In the genomic region with DNA sequence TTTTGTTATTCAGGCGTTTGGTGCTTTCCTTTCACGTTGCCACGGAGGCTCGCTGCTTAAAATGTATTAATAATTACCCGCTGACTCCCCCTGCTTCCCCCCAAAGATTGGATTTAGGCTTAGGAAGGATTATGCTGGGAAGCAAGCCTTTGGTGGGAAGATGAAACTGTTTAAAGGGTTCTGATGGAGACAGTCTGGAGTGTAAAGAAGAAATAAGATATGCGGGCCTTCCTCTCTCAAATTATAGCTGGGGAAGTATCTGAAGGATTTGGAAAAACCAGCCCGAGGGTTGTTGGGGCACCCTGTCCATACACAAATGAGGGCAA, we compare ENCODE assay signal across 8 cellular contexts. TPM values are rescaled to one million over a fixed set of nuclear protein-coding genes. Genes with fewer than 3 reads are reported as not detected.
DNase-seq lines count a peak whose midpoint lies in the region; ATAC-seq and TF ChIP-seq lines count a peak whose summit lies in the region.

No MANE protein-coding gene starts in this region.

- H3K9me2 ChIP-seq in GM23248 (ENCODE audit: insufficient read depth) = no peaks in the 10 kb centered on the region

- peak overlapping the region; percentile 77 for H3K4me3 ChIP-seq in GM23248
- peak overlapping the region; percentile 85 for H3K4me3 ChIP-seq in WERI-Rb-1 (ENCODE audit: low read depth, low read length)
- H3K4me3 ChIP-seq in gastrocnemius medialis = peak overlapping the region; percentile 73 to 92 (median 86)

- ATAC-seq in gastrocnemius medialis = no peak
- no peak for ATAC-seq in HG02571 (IDR thresholded peaks at IDR 0.05; ENCODE audit: unreplicated experiment)
- no peak for ATAC-seq in GM21528 (IDR thresholded peaks at IDR 0.05; ENCODE audit: low FRiP score, unreplicated experiment)

- H3K27me3 ChIP-seq in GM23248 (replicated peaks; ENCODE audit: insufficient read depth) (peaks cover 5% of the 10 kb centered on the region; the same call in 1 of the 2 replicates), WERI-Rb-1 (ENCODE audit: insufficient read depth, low read depth, severe bottlenecking) (no peaks in the 10 kb centered on the region), gastrocnemius medialis (no peaks in the 10 kb centered on the region)

- in situ Hi-C loops in GM23248 (cut with MboI) (loop anchor here (10.0 kb wide), 1 partner anchor 57 kb away; no protein-coding TSS in a partner anchor), gastrocnemius medialis (cut with MboI; ENCODE audit: low sequenced_read_pairs in 4 of 4) (loop anchor here in 3 of 4 donors (10.0 to 25.0 kb wide), 2 partner anchors 95 to 137 kb away; no protein-coding TSS in a partner anchor)

- intact Hi-C loops in gastrocnemius medialis (cut with DNase I; ENCODE audit: low total_unique reads) = loop anchor here (2.0 to 10.0 kb wide), 4 partner anchors 75 to 220 kb away; no protein-coding TSS in a partner anchor

- TF ChIP-seq CTCF in WERI-Rb-1 (IDR thresholded peaks at IDR 0.05; ENCODE audit: low read depth, low read length) (no peak), gastrocnemius medialis (IDR thresholded peaks at IDR 0.05 in 4 of 5, conservative IDR thresholded peaks at IDR 0.05 in 1 of 5) (no peak)

- H3K36me3 ChIP-seq in GM23248 (ENCODE audit: low read depth) (no peaks in the 10 kb centered on the region), WERI-Rb-1 (peaks cover 9% of the 10 kb centered on the region; the same call in 1 of the 2 replicates), gastrocnemius medialis (no peaks in the 10 kb centered on the region)

- H2AFZ ChIP-seq in GM23248 = peak overlapping the region; percentile 88

- H4K20me1 ChIP-seq in GM23248 (ENCODE audit: insufficient read depth) = no peaks in the 10 kb centered on the region

- H3K9me3 ChIP-seq in GM23248 (ENCODE audit: low read depth) (no peaks in the 10 kb centered on the region), WERI-Rb-1 (ENCODE audit: severe bottlenecking) (no peaks in the 10 kb centered on the region), gastrocnemius medialis (no peaks in the 10 kb centered on the region)

- H3K4me2 ChIP-seq in GM23248 (ENCODE audit: unreplicated experiment) = peak overlapping the region; percentile 75

- WGBS in GM23248 (ENCODE audit: low coverage in 1 of 2, low lambda C conversion rate in 2 of 2, missing lambda C conversion rate in 2 of 2), 2 experiments = 8 to 10% methylated on average over 7 of the region's 7 CpGs

- peaks cover 7% of the 10 kb centered on the region; the same call in 1 of the 2 replicates for H3K79me2 ChIP-seq in GM23248 (ENCODE audit: insufficient read depth)

- no peak for TF ChIP-seq POLR2A in gastrocnemius medialis (IDR thresholded peaks at IDR 0.05)

- H3K27ac ChIP-seq in GM23248 (no peak overlapping the region), WERI-Rb-1 (peak overlapping the region; percentile 77), gastrocnemius medialis (peak overlapping the region in 1 of 4 donors; percentile 76)

- H3K9ac ChIP-seq in GM23248 = peak overlapping the region; percentile 74

- H3K4me1 ChIP-seq in GM23248 (ENCODE audit: insufficient read depth) = peaks cover 13% of the 10 kb centered on the region
- peaks cover 4 to 10% of the 10 kb centered on the region in 2 donors for H3K4me1 ChIP-seq in gastrocnemius medialis

- peaks cover 7% of the 10 kb centered on the region; the same call in 1 of the 2 replicates for H3F3A ChIP-seq in GM23248 (ENCODE audit: insufficient read depth)

- DNase-seq in GM23248 (no peak), WERI-Rb-1 (peak; percentile 28), globus pallidus (ENCODE audit: low spot score) (peak; percentile 26), gastrocnemius medialis (no peak), NCI-H128 (lab: John Stamatoyannopoulos, UW; ENCODE audit: unreplicated experiment) (no peak)
- DNase-seq in activated CD4-positive, alpha-beta T cell treated with anti-CD3 and anti-CD28 coated beads for 48 hours = no peak

RNA-seq across cellular contexts. Expression of a gene that starts 1.1 kb away (rescaled TPM):
- 2.5 and 9.6 TPM in 2 replicates for total RNA-seq in GM23248 (2014; rRNA removed; shearing (Covaris generic))
- 0.98 and 1.3 TPM in 2 replicates for polyA plus RNA-seq in GM23248 (2016; fragmentation: Nextera tagmentation; extraction: Ambion mirVana)
- 10 to 100 TPM; 10.4 to 17.7 (median 13.2) TPM for total RNA-seq in gastrocnemius medialis

Comparison
In these comparisons a context has a peak if more than half of its experiments do, and no peak if none do; other contexts are left out.
1. DNase-seq: peak in WERI-Rb-1 (single experiment) and globus pallidus (single experiment); none in GM23248 (single experiment), gastrocnemius medialis (0 of 2), NCI-H128 (single experiment) and activated CD4-positive, alpha-beta T cell treated with anti-CD3 and anti-CD28 coated beads for 48 hours (single experiment).
2. Peak in every context shown above with its lines, with median percentiles within 50 percentile points of each other: H3K4me3 ChIP-seq.